14 cellular contexts compared by ENCODE assay signal in the genomic region with DNA sequence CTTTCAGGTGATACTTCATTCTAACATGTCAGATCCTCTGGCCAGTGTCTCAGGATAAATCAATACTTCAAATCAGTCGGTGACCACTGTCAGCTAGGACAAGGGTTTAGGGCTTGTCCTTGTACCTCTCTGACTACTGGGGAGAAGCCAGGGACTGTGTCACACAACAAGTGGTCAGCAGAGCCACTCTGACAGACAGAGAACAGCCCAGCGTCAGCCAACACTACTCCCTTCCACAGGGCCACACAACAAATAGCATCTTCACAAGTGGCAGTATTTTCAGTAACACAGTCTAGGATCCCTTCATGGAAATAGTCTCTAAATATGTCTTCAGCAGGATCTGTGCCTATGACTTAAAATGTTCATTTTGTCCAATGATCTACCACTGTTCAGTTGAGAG. TPM values are rescaled to one million over a fixed set of nuclear protein-coding genes. Genes with fewer than 3 reads are reported as not detected.
DNase-seq lines count a peak whose midpoint lies in the region; ATAC-seq and TF ChIP-seq lines count a peak whose summit lies in the region.
"Had no signal": no experiment of that assay in that cellular context is flagged by ENCODE, and none has a peak within 500 bp of the region (broad histone marks: within the 10 kb centered on the region; RNA-seq: fewer than 3 reads in every experiment).

No MANE protein-coding gene starts in this region.

- TF ChIP-seq CTCF in progenitor cell of endocrine pancreas (IDR thresholded peaks at IDR 0.05; ENCODE audit: unreplicated experiment): no peak

- peak overlapping the region; percentile 3; the same call in 1 of the 2 replicates for H3K27ac ChIP-seq in Karpas-422 (ENCODE audit: low read length)
- H3K27ac ChIP-seq: BLaER1 had no signal

- H3K36me3 ChIP-seq in Karpas-422 (ENCODE audit: insufficient read depth, low read length): no peaks in the 10 kb centered on the region
- H3K36me3 ChIP-seq: BLaER1, HAP-1 had no signal

- H3K4me3 Mint-ChIP-seq in progenitor cell of endocrine pancreas (ENCODE audit: low read depth): no peak overlapping the region
- H3K4me3 Mint-ChIP-seq in activated CD4-positive, alpha-beta T cell treated with anti-CD3 and anti-CD28 coated beads, Interleukin-2, amount 10 ng/mL, durations not matched to agents 7 days and 5 days: no peak overlapping the region
- H3K4me3 Mint-ChIP-seq: CD8-positive, alpha-beta memory T cell had no signal

- no peaks in the 10 kb centered on the region for H3K36me3 Mint-ChIP-seq in progenitor cell of endocrine pancreas (ENCODE audit: insufficient read depth)
- H3K36me3 Mint-ChIP-seq in activated CD4-positive, alpha-beta T cell treated with anti-CD3 and anti-CD28 coated beads, Interleukin-2, amount 10 ng/mL, durations not matched to agents 7 days and 5 days (ENCODE audit: low read depth): peaks cover 58% of the 10 kb centered on the region

- peaks cover 39% of the 10 kb centered on the region for H3K4me1 ChIP-seq in Karpas-422 (ENCODE audit: low read length)
- H3K4me1 ChIP-seq: BLaER1, Caco-2, HAP-1 had no signal

- H3K4me1 Mint-ChIP-seq in progenitor cell of endocrine pancreas (ENCODE audit: low read depth): peaks cover 12% of the 10 kb centered on the region
- H3K4me1 Mint-ChIP-seq in activated CD4-positive, alpha-beta T cell treated with anti-CD3 and anti-CD28 coated beads, Interleukin-2, amount 10 ng/mL, durations not matched to agents 7 days and 5 days: peaks cover 24% of the 10 kb centered on the region

- H4K20me1 ChIP-seq in Karpas-422 (ENCODE audit: insufficient read depth, low read depth, low read length): no peaks in the 10 kb centered on the region
- H4K20me1 ChIP-seq: BLaER1 had no signal

- peak overlapping the region; percentile 40 for H3K4me2 ChIP-seq in Karpas-422 (ENCODE audit: low read depth, low read length, poor library complexity, severe bottlenecking)
- H3K4me2 ChIP-seq: BLaER1 had no signal

- intact Hi-C loops in Right ventricle myocardium superior (cut with DNase I): no loop called here
- intact Hi-C loops in cardiac septum (cut with DNase I): no loop called here
- intact Hi-C loops in left cardiac atrium (cut with DNase I): no loop called here

- peak; percentile 55 for ATAC-seq in Right ventricle myocardium superior (ENCODE audit: poor library complexity)
- peak; percentile 34 to 60 for ATAC-seq in left cardiac atrium

- POLR2A ChIA-PET in activated CD4-positive, alpha-beta T cell treated with anti-CD3 and anti-CD28 coated beads, Interleukin-2, amount 10 ng/mL, durations not matched to agents 7 days and 5 days (lab: Charles Lee): no interaction called here

- CTCF ChIA-PET in activated CD4-positive, alpha-beta T cell treated with anti-CD3 and anti-CD28 coated beads, Interleukin-2, amount 10 ng/mL, durations not matched to agents 7 days and 5 days (lab: Charles Lee): interaction anchor here (1.4 kb wide), 1 partner anchor 22 kb away, joined by 3 read pairs; no protein-coding TSS in a partner anchor

- H2AFZ ChIP-seq in Karpas-422 (ENCODE audit: low read length): no peak overlapping the region

- H3K27me3 ChIP-seq in Karpas-422 (ENCODE audit: low read length): no peaks in the 10 kb centered on the region
- H3K27me3 ChIP-seq: BLaER1 had no signal

- H3K27ac Mint-ChIP-seq in progenitor cell of endocrine pancreas: peak overlapping the region; percentile 18
- no peak overlapping the region for H3K27ac Mint-ChIP-seq in activated CD4-positive, alpha-beta T cell treated with anti-CD3 and anti-CD28 coated beads, Interleukin-2, amount 10 ng/mL, durations not matched to agents 7 days and 5 days

- H3K27me3 Mint-ChIP-seq in progenitor cell of endocrine pancreas: no peaks in the 10 kb centered on the region
- H3K27me3 Mint-ChIP-seq in activated CD4-positive, alpha-beta T cell treated with anti-CD3 and anti-CD28 coated beads, Interleukin-2, amount 10 ng/mL, durations not matched to agents 7 days and 5 days: no peaks in the 10 kb centered on the region
- H3K27me3 Mint-ChIP-seq: CD8-positive, alpha-beta memory T cell had no signal

- H3K9me3 Mint-ChIP-seq in progenitor cell of endocrine pancreas (ENCODE audit: low read depth): no peaks in the 10 kb centered on the region
- H3K9me3 Mint-ChIP-seq in activated CD4-positive, alpha-beta T cell treated with anti-CD3 and anti-CD28 coated beads, Interleukin-2, amount 10 ng/mL, durations not matched to agents 7 days and 5 days: peaks cover 13% of the 10 kb centered on the region

- no peaks in the 10 kb centered on the region for H3K9me2 ChIP-seq in Karpas-422 (replicated peaks; ENCODE audit: insufficient read depth, low read length)

- DNase-seq in Right ventricle myocardium superior: no peak
- DNase-seq in cardiac septum (ENCODE audit: low spot score): no peak
- DNase-seq in Karpas-422: no peak
- DNase-seq in left cardiac atrium: no peak
- no peak for DNase-seq in progenitor cell of endocrine pancreas (ENCODE audit: low spot score, unreplicated experiment)
- DNase-seq in activated CD4-positive, alpha-beta T cell treated with anti-CD3 and anti-CD28 coated beads, Interleukin-2, amount 10 ng/mL, durations not matched to agents 7 days and 5 days: no peak
- no peak for DNase-seq in cerebellar cortex (ENCODE audit: low spot score)
- DNase-seq: 8988T; AML-193; Caco-2; CD8-positive, alpha-beta memory T cell; GF-D8 had no signal

- H3K9me3 ChIP-seq in Karpas-422 (ENCODE audit: low read length): no peaks in the 10 kb centered on the region
- H3K9me3 ChIP-seq: Caco-2, HAP-1 had no signal

- H3K4me3 ChIP-seq in Karpas-422 (ENCODE audit: low read length): no peak overlapping the region
- H3K4me3 ChIP-seq: BLaER1, HAP-1 had no signal

- no peaks in the 10 kb centered on the region for H3K79me2 ChIP-seq in Karpas-422 (ENCODE audit: low read length)

- no peak overlapping the region for H3K9ac ChIP-seq in Karpas-422 (ENCODE audit: low read length)
- H3K9ac ChIP-seq: BLaER1 had no signal

RNA-seq across cellular contexts. Expression of a gene that starts 14.2 kb away (rescaled TPM):
- total RNA-seq in Right ventricle myocardium superior (8.3 TPM), cardiac septum (12.0 TPM), left cardiac atrium (1 to 10 TPM; 4.9 to 5.7 TPM), progenitor cell of endocrine pancreas (0.55 and 0.69 TPM in 2 replicates)
- total RNA-seq in Karpas-422 (2014; rRNA removed; shearing (Covaris generic); ENCODE audit: low replicate concordance): 0.18 and 13.2 TPM in 2 replicates
- 1 to 10 TPM; 2.5 to 4.4 TPM for total RNA-seq in activated CD4-positive, alpha-beta T cell treated with anti-CD3 and anti-CD28 coated beads, Interleukin-2, amount 10 ng/mL, durations not matched to agents 7 days and 5 days
